8 cellular contexts compared by ENCODE assay signal in the genomic region with DNA sequence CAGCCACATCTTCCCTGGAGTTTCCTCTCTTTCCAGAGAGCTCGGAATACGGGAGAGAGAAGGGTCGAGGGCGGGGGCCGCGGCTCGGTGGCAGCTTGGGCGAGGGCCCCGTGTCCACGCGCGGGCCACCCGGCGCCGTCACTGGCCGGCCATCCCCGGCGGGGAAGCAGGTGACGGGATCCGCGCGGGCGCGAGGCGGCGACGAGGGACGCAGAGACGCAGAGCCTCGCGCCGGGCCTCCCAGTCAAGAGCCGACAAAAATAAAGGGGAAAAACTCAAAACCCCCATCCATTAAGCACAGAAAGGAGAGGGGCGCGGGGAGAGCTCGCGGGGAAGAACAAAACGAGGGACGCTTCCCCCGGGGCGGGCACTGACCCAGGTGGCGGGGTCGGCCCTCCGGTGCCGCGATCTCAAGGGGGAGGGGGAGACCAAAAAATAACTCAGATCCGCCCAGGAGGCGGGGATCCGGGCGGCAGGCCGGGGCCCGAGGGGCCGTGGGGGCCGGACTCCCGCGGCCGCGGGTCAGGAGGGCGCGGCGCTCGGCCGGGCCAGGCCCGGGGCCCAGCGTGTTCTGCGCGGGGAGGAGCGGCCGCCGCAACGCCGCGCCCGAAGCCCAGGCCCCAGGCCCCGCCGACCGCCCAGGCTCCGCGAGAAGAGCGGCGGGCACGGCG. TPM values are rescaled to one million over a fixed set of nuclear protein-coding genes. Genes with fewer than 3 reads are reported as not detected.
DNase-seq lines count a peak whose midpoint lies in the region; FAIRE-seq and TF ChIP-seq lines count a peak whose summit lies in the region.

No MANE protein-coding gene starts in this region.

- no peaks in the 10 kb centered on the region for H3K9me2 ChIP-seq in Karpas-422 (replicated peaks; ENCODE audit: insufficient read depth, low read length)

- H3K14ac ChIP-seq in mesenchymal stem cell (ENCODE audit: low read length in 2 of 2) = peak overlapping the region in 1 of 2 experiments; percentile 20

- H3K36me3 ChIP-seq in Karpas-422 (ENCODE audit: insufficient read depth, low read length) (peaks cover 18% of the 10 kb centered on the region), duodenal mucosa (ENCODE audit: control insufficient read depth in 1 of 2, insufficient read depth in 2 of 2, low read length in 2 of 2) (peaks cover 5 to 7% of the 10 kb centered on the region in 2 donors), mesenchymal stem cell (ENCODE audit: control insufficient read depth in 1 of 2, insufficient read depth in 2 of 2, low read depth in 1 of 2, low read length in 2 of 2) (peaks cover 0 to 24% of the 10 kb centered on the region in 2 experiments)

- H3K79me1 ChIP-seq in mesenchymal stem cell (replicated peaks; ENCODE audit: low read length, poor library complexity, severe bottlenecking) = peaks cover 5% of the 10 kb centered on the region

- peak overlapping the region; percentile 94 for H2BK5ac ChIP-seq in mesenchymal stem cell (ENCODE audit: low read depth, low read length, poor library complexity, severe bottlenecking)

- H3K4me1 ChIP-seq in Karpas-422 (ENCODE audit: low read length) (peaks cover 35% of the 10 kb centered on the region), duodenal mucosa (ENCODE audit: control insufficient read depth in 1 of 2, insufficient read depth in 2 of 2, low read length in 2 of 2) (peaks cover 6 to 17% of the 10 kb centered on the region in 2 donors), mesenchymal stem cell (ENCODE audit: control insufficient read depth, insufficient read depth, low read depth, low read length) (peaks cover 2% of the 10 kb centered on the region)

- H3K27me3 ChIP-seq in Karpas-422 (ENCODE audit: low read length) (no peaks in the 10 kb centered on the region), duodenal mucosa (ENCODE audit: control insufficient read depth in 1 of 2, insufficient read depth in 2 of 2, low read length in 2 of 2) (no peaks in the 10 kb centered on the region), mesenchymal stem cell (ENCODE audit: control insufficient read depth in 1 of 2, insufficient read depth in 1 of 2, low read length in 2 of 2) (no peaks in the 10 kb centered on the region)

- peak overlapping the region; percentile 69 for H2BK15ac ChIP-seq in mesenchymal stem cell (ENCODE audit: low read depth, poor library complexity, severe bottlenecking)

- no peak overlapping the region for H2BK12ac ChIP-seq in mesenchymal stem cell (ENCODE audit: low read length in 2 of 2)

- peak overlapping the region; percentile 41 for H4K8ac ChIP-seq in mesenchymal stem cell (ENCODE audit: low read length)

- peaks cover 49% of the 10 kb centered on the region for H3K79me2 ChIP-seq in Karpas-422 (ENCODE audit: low read length)

- H3K9me3 ChIP-seq in Karpas-422 (ENCODE audit: low read length) = no peaks in the 10 kb centered on the region
- no peaks in the 10 kb centered on the region for H3K9me3 ChIP-seq in duodenal mucosa (ENCODE audit: control insufficient read depth in 1 of 2, low read length in 2 of 2)
- H3K9me3 ChIP-seq in mesenchymal stem cell (ENCODE audit: control insufficient read depth, low read length) = no peaks in the 10 kb centered on the region

- H2AFZ ChIP-seq in Karpas-422 (ENCODE audit: low read length) (peak overlapping the region; percentile 61), mesenchymal stem cell (ENCODE audit: low read depth, low read length) (peak overlapping the region; percentile 82)

- peak overlapping the region; percentile 83 for H2BK120ac ChIP-seq in mesenchymal stem cell (ENCODE audit: low read depth, low read length)

- H3K18ac ChIP-seq in mesenchymal stem cell (ENCODE audit: low read depth in 1 of 2, low read length in 2 of 2) = peak overlapping the region; percentile 80 to 95

- no peak for FAIRE-seq in H54 (lab: Jason Lieb, UNC)

- H3K4me2 ChIP-seq in Karpas-422 (ENCODE audit: low read depth, low read length, poor library complexity, severe bottlenecking) (peak overlapping the region; percentile 82), mesenchymal stem cell (ENCODE audit: low read length, poor library complexity, severe bottlenecking) (peak overlapping the region; percentile 52)

- under 1% methylated on average over 43 of the region's 83 CpGs for WGBS in mesenchymal stem cell

- peak overlapping the region; percentile 77 for H3K4me3 ChIP-seq in Karpas-422 (ENCODE audit: low read length)
- peak overlapping the region; percentile 72 to 89 for H3K4me3 ChIP-seq in duodenal mucosa (ENCODE audit: low read depth in 1 of 2, low read length in 2 of 2)
- peak overlapping the region; percentile 93 to 99 for H3K4me3 ChIP-seq in mesenchymal stem cell (ENCODE audit: insufficient read depth in 1 of 2, low read depth in 1 of 2, low read length in 2 of 2)

- no peak overlapping the region for H3K23ac ChIP-seq in mesenchymal stem cell (ENCODE audit: low read length in 2 of 2)

- H3K27ac ChIP-seq in Karpas-422 (ENCODE audit: low read length) = peak overlapping the region; percentile 72
- peak overlapping the region; percentile 97 for H3K27ac ChIP-seq in duodenal mucosa (ENCODE audit: low read depth, low read length)
- H3K27ac ChIP-seq in mesenchymal stem cell (ENCODE audit: low read length, poor library complexity, severe bottlenecking) = peak overlapping the region; percentile 79

- no peak overlapping the region for H2AK5ac ChIP-seq in mesenchymal stem cell (ENCODE audit: low read length, severe bottlenecking)

- in situ Hi-C loops in GM13976 (cut with MboI; ENCODE audit: low sequenced_read_pairs, unreplicated experiment) = no loop called here

- TF ChIP-seq CTCF in GM13976 (IDR thresholded peaks at IDR 0.05; ENCODE audit: borderline replicate concordance, control extremely low read depth, extremely low read depth, insufficient read depth, missing control alignments) = no peak

- H3K4ac ChIP-seq in mesenchymal stem cell (ENCODE audit: low read depth in 1 of 2, low read length in 2 of 2) = peak overlapping the region; percentile 64 to 79

- H3K9ac ChIP-seq in Karpas-422 (ENCODE audit: low read length) (peak overlapping the region; percentile 84), duodenal mucosa (ENCODE audit: low read depth in 1 of 2, low read length in 2 of 2) (peak overlapping the region; percentile 95 to 97), mesenchymal stem cell (ENCODE audit: low read length) (peak overlapping the region; percentile 94)

- no peaks in the 10 kb centered on the region; the same call in 1 of the 2 replicates for H4K20me1 ChIP-seq in Karpas-422 (ENCODE audit: insufficient read depth, low read depth, low read length)

- peak; percentile 79 for DNase-seq in GM13976 (ENCODE audit: low spot score)
- peak; percentile 34 for DNase-seq in H54 (ENCODE audit: insufficient read length, low spot score)
- DNase-seq in Karpas-422 = peak; percentile 83
- peak; percentile 27 for DNase-seq in activated CD4-positive, alpha-beta T cell treated with anti-CD3 and anti-CD28 coated beads, Interleukin-2, amount 50 U/mL, for 1 hour
- no peak for DNase-seq in mesenchymal stem cell
- DNase-seq in stimulated activated CD8-positive, alpha-beta memory T cell treated with anti-CD3 and anti-CD28 coated beads, Interleukin-12 subunit alpha, Interleukin-12 subunit beta, amount 100 ng/mL, for 4 hours (ENCODE audit: low read depth) = peak; percentile 19
- no peak for DNase-seq in dermis blood vessel endothelial cell

- TF ChIP-seq POLR2A in H54 (IDR thresholded peaks at IDR 0.05; ENCODE audit: low read depth, low read length) = no peak

- peak overlapping the region; percentile 39 for H4K91ac ChIP-seq in mesenchymal stem cell (ENCODE audit: low read length)

RNA-seq across cellular contexts. Expression of a gene that starts 0.7 kb away (rescaled TPM):
- 22.7 and 37.8 TPM in 2 replicates for total RNA-seq in Karpas-422 (2014; rRNA removed; shearing (Covaris generic); ENCODE audit: low replicate concordance)
- 16.0 TPM for polyA plus RNA-seq in mesenchymal stem cell (2013, experiment 1 of 2)
- 15.8 TPM for polyA plus RNA-seq in mesenchymal stem cell (2013, experiment 2 of 2)
- total RNA-seq in dermis blood vessel endothelial cell = 25.4 and 31.8 TPM in 2 replicates

RNA-seq across cellular contexts. Expression of a gene that starts 59.8 kb away (rescaled TPM):
- 34.4 and 43.3 TPM in 2 replicates for total RNA-seq in Karpas-422 (2014; rRNA removed; shearing (Covaris generic); ENCODE audit: low replicate concordance)
- 76.1 TPM for polyA plus RNA-seq in mesenchymal stem cell (2013, experiment 1 of 2)
- polyA plus RNA-seq in mesenchymal stem cell (2013, experiment 2 of 2) = 77.7 TPM
- 125 and 183 TPM in 2 replicates for total RNA-seq in dermis blood vessel endothelial cell

Comparison
In these comparisons a context has a peak if more than half of its experiments do, and no peak if none do; other contexts are left out.
1. DNase-seq: peak in GM13976 (single experiment), H54 (single experiment), Karpas-422 (single experiment), activated CD4-positive, alpha-beta T cell treated with anti-CD3 and anti-CD28 coated beads, Interleukin-2, amount 50 U/mL, for 1 hour (single experiment) and stimulated activated CD8-positive, alpha-beta memory T cell treated with anti-CD3 and anti-CD28 coated beads, Interleukin-12 subunit alpha, Interleukin-12 subunit beta, amount 100 ng/mL, for 4 hours (single experiment); none in mesenchymal stem cell (single experiment) and dermis blood vessel endothelial cell (single experiment).
2. Peak in every context shown above with its lines, with median percentiles within 50 percentile points of each other: H3K27ac ChIP-seq, H3K4me3 ChIP-seq and H3K9ac ChIP-seq.